Comparison of ENCODE assay signal across 15 cellular contexts in genomic region chr10:113357688-113358306, GRCh38.
"Had no signal": no experiment of that assay in that cellular context is flagged by ENCODE, and none has a peak within 500 bp of the region (broad histone marks: within the 10 kb centered on the region; RNA-seq: fewer than 3 reads in every experiment).

No MANE protein-coding gene starts in this region.

- H3K27ac ChIP-seq: left lung, neutrophil, upper lobe of right lung, VCaP had no signal

- H3K4me1 Mint-ChIP-seq: activated CD4-positive, alpha-beta memory T cell treated with anti-CD3 and anti-CD28 coated beads, Interleukin-2, amount 10 ng/mL, durations not matched to agents 7 days and 5 days had no signal

- H3K27ac Mint-ChIP-seq: activated CD4-positive, alpha-beta memory T cell treated with anti-CD3 and anti-CD28 coated beads, Interleukin-2, amount 10 ng/mL, durations not matched to agents 7 days and 5 days; activated CD4-positive, alpha-beta T cell treated with anti-CD3 and anti-CD28 coated beads for 36 hours; activated naive CD8-positive, alpha-beta T cell treated with anti-CD3 and anti-CD28 coated beads for 36 hours; stimulated activated naive B cell treated with anti-CD40 and anti-IgM and Interleukin-4, amounts not matched to agents 10 μg/mL and 1 μg/mL and 100 μg/mL, for 72 hours; T-cell had no signal

- H3K4me3 Mint-ChIP-seq: activated CD4-positive, alpha-beta memory T cell treated with anti-CD3 and anti-CD28 coated beads, Interleukin-2, amount 10 ng/mL, durations not matched to agents 7 days and 5 days; activated CD4-positive, alpha-beta T cell treated with anti-CD3 and anti-CD28 coated beads for 36 hours; activated naive CD8-positive, alpha-beta T cell treated with anti-CD3 and anti-CD28 coated beads for 36 hours; stimulated activated naive B cell treated with anti-CD40 and anti-IgM and Interleukin-4, amounts not matched to agents 10 μg/mL and 1 μg/mL and 100 μg/mL, for 72 hours; T-cell had no signal

- H3K4me3 ChIP-seq: left lung, upper lobe of right lung had no signal

- H3K27me3 Mint-ChIP-seq: activated CD4-positive, alpha-beta T cell treated with anti-CD3 and anti-CD28 coated beads for 36 hours; activated naive CD8-positive, alpha-beta T cell treated with anti-CD3 and anti-CD28 coated beads for 36 hours had no signal

- H3K9me3 Mint-ChIP-seq: activated CD4-positive, alpha-beta memory T cell treated with anti-CD3 and anti-CD28 coated beads, Interleukin-2, amount 10 ng/mL, durations not matched to agents 7 days and 5 days; activated naive CD8-positive, alpha-beta T cell treated with anti-CD3 and anti-CD28 coated beads for 36 hours; stimulated activated naive B cell treated with anti-CD40 and anti-IgM and Interleukin-4, amounts not matched to agents 10 μg/mL and 1 μg/mL and 100 μg/mL, for 72 hours; T-cell had no signal

- H3K36me3 Mint-ChIP-seq: activated naive CD8-positive, alpha-beta T cell treated with anti-CD3 and anti-CD28 coated beads for 36 hours; stimulated activated naive B cell treated with anti-CD40 and anti-IgM and Interleukin-4, amounts not matched to agents 10 μg/mL and 1 μg/mL and 100 μg/mL, for 72 hours; T-cell had no signal

- ATAC-seq: activated CD4-positive, alpha-beta T cell treated with anti-CD3 and anti-CD28 coated beads for 36 hours; esophagus mucosa; left lung; right cardiac atrium; stimulated activated naive B cell treated with anti-CD40 and anti-IgM and Interleukin-4, amounts not matched to agents 10 μg/mL and 1 μg/mL and 100 μg/mL, for 72 hours; T-cell had no signal

- H3K27me3 ChIP-seq: left lung, neutrophil, upper lobe of right lung had no signal

- H3K36me3 ChIP-seq: left lung, neutrophil, upper lobe of right lung had no signal

- DNase-seq: activated CD4-positive, alpha-beta memory T cell treated with anti-CD3 and anti-CD28 coated beads, Interleukin-2, amount 10 ng/mL, durations not matched to agents 7 days and 5 days; activated CD4-positive, alpha-beta T cell treated with anti-CD3 and anti-CD28 coated beads for 36 hours; activated gamma-delta T cell treated with Interleukin-2 at 50 U/mL for 16 hours; activated naive CD8-positive, alpha-beta T cell treated with anti-CD3 and anti-CD28 coated beads for 36 hours; activated T-cell treated with anti-CD3 and anti-CD28 coated beads, Interleukin-2, amount 50 U/mL, for 48 hours; left lung; right cardiac atrium; stimulated activated naive B cell treated with anti-CD40 and anti-IgM and Interleukin-4, amounts not matched to agents 10 μg/mL and 1 μg/mL and 100 μg/mL, for 72 hours; substantia nigra; T-cell; T1000; upper lobe of right lung had no signal

- H3K9me3 ChIP-seq: left lung, neutrophil, upper lobe of right lung had no signal

- H3K4me1 ChIP-seq: left lung had no signal
